In genomic region chr15:73851679-73852078, GRCh38 we compare ENCODE assay signal across 8 cellular contexts.
DNase-seq lines count a peak whose midpoint lies in the region; ATAC-seq and TF ChIP-seq lines count a peak whose summit lies in the region.

No MANE protein-coding gene starts in this region.

- ATAC-seq in GM21367 (IDR thresholded peaks at IDR 0.05; ENCODE audit: unreplicated experiment): no peak

- DNase-seq in AG09319 (ENCODE audit: extremely low read depth, low read depth): peak; percentile 5
- DNase-seq in HS-27A (ENCODE audit: low read depth): peak; percentile 22
- peak; percentile 49 to 50 for DNase-seq in activated CD4-positive, alpha-beta T cell treated with anti-CD3 and anti-CD28 coated beads, Interleukin-2, amount 50 U/mL, for 48 hours
- DNase-seq in fibroblast of the conjunctiva (ENCODE audit: low read depth): peak; percentile 22
- peak in 2 of 3 experiments; percentile 5 to 8 for DNase-seq in stimulated activated CD4-positive, alpha-beta T cell treated with anti-CD3 and anti-CD28 coated beads, TNF-alpha, amount 100 ng/mL, for 4 hours (ENCODE audit: low read depth in 3 of 3)
- no peak for DNase-seq in NCI-H187 (lab: John Stamatoyannopoulos, UW)
- no peak for DNase-seq in NCI-H1417 (lab: John Stamatoyannopoulos, UW)

- TF ChIP-seq CTCF in AG09319 (IDR thresholded peaks at IDR 0.05; ENCODE audit: low read depth, low read length): no peak

Comparison
In these comparisons a context has a peak if more than half of its experiments do, and no peak if none do; other contexts are left out.
1. DNase-seq: peak in AG09319 (single experiment), HS-27A (single experiment), activated CD4-positive, alpha-beta T cell treated with anti-CD3 and anti-CD28 coated beads, Interleukin-2, amount 50 U/mL, for 48 hours (2 of 2), fibroblast of the conjunctiva (single experiment) and stimulated activated CD4-positive, alpha-beta T cell treated with anti-CD3 and anti-CD28 coated beads, TNF-alpha, amount 100 ng/mL, for 4 hours (2 of 3); none in NCI-H187 (0 of 2) and NCI-H1417 (0 of 3).